Comparison of ENCODE assay signal across 1 cellular context in genomic region chr7:100154651-100155491, GRCh38.
A peak's percentile ranks its signal among the peaks of the same experiment; 100 is the strongest.
TF ChIP-seq lines count a peak whose summit lies in the region.

No MANE protein-coding gene starts in this region.

TF ChIP-seq in HEK293, 187 proteins besides CTCF, POLR2A, EP300 and RAD21 (continued from another document):
- TF ChIP-seq ZBTB20 (tag by site-specific recombination; IDR thresholded peaks at IDR 0.05) (no peak), ZNF335 (tag by site-specific recombination; conservative IDR thresholded peaks at IDR 0.05) (no peak), GLIS1 (tag by site-specific recombination; IDR thresholded peaks at IDR 0.05) (peak; percentile 79), SP7 (tag by site-specific recombination; IDR thresholded peaks at IDR 0.05) (no peak), KLF9 (tag by site-specific recombination; IDR thresholded peaks at IDR 0.05; ENCODE audit: low read depth) (peak; percentile 51; the same call in 1 of the 2 replicates), KLF10 (tag by site-specific recombination; IDR thresholded peaks at IDR 0.05) (no peak), ZIC2 (tag by site-specific recombination; IDR thresholded peaks at IDR 0.05) (peak; percentile 77), GLIS2 (tag by site-specific recombination; IDR thresholded peaks at IDR 0.05) (peak; percentile 85)
